8 cellular contexts compared by ENCODE assay signal in the genomic region with DNA sequence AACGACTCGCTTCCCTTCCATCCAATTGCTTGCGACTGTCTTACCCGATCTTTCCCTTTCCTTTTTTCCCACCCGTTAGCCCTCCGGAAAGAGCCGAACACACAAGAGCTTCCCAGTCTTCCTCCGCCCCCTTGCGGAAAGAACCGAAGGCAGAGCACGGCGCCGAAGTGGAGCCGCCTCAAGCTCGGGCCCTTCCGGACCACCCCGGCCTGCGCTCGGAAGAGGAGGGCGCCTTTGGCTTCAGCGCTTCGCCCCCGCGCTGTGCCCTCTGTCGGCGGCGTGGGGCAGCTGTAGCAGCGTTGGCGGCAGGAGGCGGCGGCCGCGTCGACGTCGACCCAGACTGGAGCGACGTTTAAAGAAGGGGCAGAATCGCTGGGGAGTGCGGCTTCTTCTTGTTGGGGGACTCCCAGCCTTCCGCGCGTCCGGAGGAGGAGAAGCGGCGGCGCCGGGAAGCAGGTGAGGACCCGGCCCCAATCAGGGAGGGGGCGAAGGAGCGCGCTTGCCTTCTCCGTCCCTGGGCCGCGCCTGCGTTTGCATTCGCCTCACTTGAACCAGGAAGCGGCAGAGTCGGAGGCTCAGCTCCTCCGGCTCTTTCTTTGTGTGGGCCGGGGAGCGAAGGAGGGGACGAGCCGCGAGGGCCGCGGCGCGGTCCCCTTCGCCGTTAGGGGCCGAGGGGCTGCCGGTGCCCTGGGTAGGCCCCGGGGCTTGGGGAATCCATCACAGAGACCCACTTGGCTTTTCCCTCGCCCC. TPM values are rescaled to one million over a fixed set of nuclear protein-coding genes. Genes with fewer than 3 reads are reported as not detected.
DNase-seq lines count a peak whose midpoint lies in the region; ATAC-seq, FAIRE-seq and TF ChIP-seq lines count a peak whose summit lies in the region.

A gene with protein sequence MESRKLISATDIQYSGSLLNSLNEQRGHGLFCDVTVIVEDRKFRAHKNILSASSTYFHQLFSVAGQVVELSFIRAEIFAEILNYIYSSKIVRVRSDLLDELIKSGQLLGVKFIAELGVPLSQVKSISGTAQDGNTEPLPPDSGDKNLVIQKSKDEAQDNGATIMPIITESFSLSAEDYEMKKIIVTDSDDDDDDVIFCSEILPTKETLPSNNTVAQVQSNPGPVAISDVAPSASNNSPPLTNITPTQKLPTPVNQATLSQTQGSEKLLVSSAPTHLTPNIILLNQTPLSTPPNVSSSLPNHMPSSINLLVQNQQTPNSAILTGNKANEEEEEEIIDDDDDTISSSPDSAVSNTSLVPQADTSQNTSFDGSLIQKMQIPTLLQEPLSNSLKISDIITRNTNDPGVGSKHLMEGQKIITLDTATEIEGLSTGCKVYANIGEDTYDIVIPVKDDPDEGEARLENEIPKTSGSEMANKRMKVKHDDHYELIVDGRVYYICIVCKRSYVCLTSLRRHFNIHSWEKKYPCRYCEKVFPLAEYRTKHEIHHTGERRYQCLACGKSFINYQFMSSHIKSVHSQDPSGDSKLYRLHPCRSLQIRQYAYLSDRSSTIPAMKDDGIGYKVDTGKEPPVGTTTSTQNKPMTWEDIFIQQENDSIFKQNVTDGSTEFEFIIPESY (plus strand): TSS at position 291 of the 750 bp plus-strand sequence. CDS start 2,604 bp downstream, outside the sequence.

- H3K27me3 ChIP-seq in sigmoid colon = no peaks in the 10 kb centered on the region

- peak within 1 kb of the TSS; percentile 86 to 98 (median 97) for H3K27ac Mint-ChIP-seq in brain

- no peak for TF ChIP-seq EP300 in sigmoid colon (IDR thresholded peaks at IDR 0.05)

- peak; percentile 97 for ATAC-seq in GM18520 (IDR thresholded peaks at IDR 0.05; ENCODE audit: unreplicated experiment)
- ATAC-seq in HG03064 (IDR thresholded peaks at IDR 0.05; ENCODE audit: low read depth, unreplicated experiment) = peak; percentile 96

- H3K27ac ChIP-seq in sigmoid colon = peak within 1 kb of the TSS; percentile 89 to 93 (median 90)

- peaks cover 25% of the 10 kb centered on the region for H3K36me3 Mint-ChIP-seq in brain

- peak; percentile 55 to 65 for TF ChIP-seq CTCF in brain (conservative IDR thresholded peaks at IDR 0.05)
- peak; percentile 43 to 73 (median 52) for TF ChIP-seq CTCF in sigmoid colon (IDR thresholded peaks at IDR 0.05)

- WGBS in sigmoid colon, 2 donors = 0% methylated on average over 75 of the region's 75 CpGs

- H3K36me3 ChIP-seq in sigmoid colon = peaks cover 0 to 15% (median 2%) of the 10 kb centered on the region in 4 donors

- H3K4me1 ChIP-seq in sigmoid colon = peaks cover 0 to 15% (median 4%) of the 10 kb centered on the region in 4 donors

- DNase-seq in NCI-H2107 (lab: John Stamatoyannopoulos, UW) = peak; percentile 90
- peak; percentile 50 for DNase-seq in iPS DF 19.7 (ENCODE audit: low read depth, low spot score)
- peak; percentile 95 for DNase-seq in sigmoid colon

- intact Hi-C loops in sigmoid colon (cut with DNase I) = loop anchor here (5.0 kb wide), 2 partner anchors 57 to 207 kb away; no protein-coding TSS in a partner anchor

- H3K4me3 ChIP-seq in sigmoid colon = peak within 1 kb of the TSS; percentile 52 to 73 (median 66)

- peaks cover 20% of the 10 kb centered on the region for H3K27me3 Mint-ChIP-seq in brain

- peak within 1 kb of the TSS; percentile 95 to 98 (median 97) for H3K4me3 Mint-ChIP-seq in brain

- peaks cover 32% of the 10 kb centered on the region for H3K4me1 Mint-ChIP-seq in brain

- no peaks in the 10 kb centered on the region for H3K9me3 ChIP-seq in sigmoid colon

- FAIRE-seq in A204.1 (lab: Jason Lieb, UNC) (peak; percentile 91), TTC549 (lab: Jason Lieb, UNC) (peak; percentile 84)

- no peaks in the 10 kb centered on the region for H3K9me3 Mint-ChIP-seq in brain

- TF ChIP-seq POLR2A in sigmoid colon (IDR thresholded peaks at IDR 0.05) = peak in 1 of 2 donors; percentile 51

RNA-seq across cellular contexts. Expression of the gene that starts here (rescaled TPM):
- polyA plus RNA-seq in brain (ENCODE audit: insufficient read depth, low read depth, low replicate concordance) (8.5 TPM), sigmoid colon (1 to 10 TPM; 4.2 to 5.8 (median 5.8) TPM)
- 10 to 100 TPM in 2 of 4 donors, 1 to 10 TPM in 2; 5.8 to 13.2 (median 9.8) TPM for total RNA-seq in sigmoid colon

Comparison
In these comparisons a context has a peak if more than half of its experiments do, and no peak if none do; other contexts are left out.
1. Peak in every context shown above with its lines: DNase-seq, ATAC-seq, H3K4me3 ChIP-seq and H3K27ac ChIP-seq.